ENCODE assay signal across 17 cellular contexts in genomic region chr2:144704696-144705095, GRCh38.
"Had no signal": no experiment of that assay in that cellular context is flagged by ENCODE, and none has a peak within 500 bp of the region (broad histone marks: within the 10 kb centered on the region; RNA-seq: fewer than 3 reads in every experiment).

No MANE protein-coding gene starts in this region.

- DNase-seq: activated CD4-positive, alpha-beta T cell treated with anti-CD3 and anti-CD28 coated beads, Interleukin-2, amount 10 ng/mL, durations not matched to agents 24 days and 14 days; activated CD8-positive, alpha-beta T cell treated with anti-CD3 and anti-CD28 coated beads for 36 hours; activated naive CD4-positive, alpha-beta T cell treated with anti-CD3 and anti-CD28 coated beads for 36 hours; activated naive CD8-positive, alpha-beta T cell treated with anti-CD3 and anti-CD28 coated beads, Interleukin-2, amount 50 U/mL, for 24 hours; activated T-cell treated with anti-CD3 and anti-CD28 coated beads, Interleukin-2, amount 50 U/mL, for 1 hour; caudate nucleus; colonic mucosa; gastrocnemius medialis; small intestine; stimulated activated CD4-positive, alpha-beta T cell treated with anti-CD3 and anti-CD28 coated beads, Interleukin-4, amount 100 ng/mL, for 4 hours; T-helper 9 cell had no signal

- H3K9me3 ChIP-seq: colonic mucosa, gastrocnemius medialis, heart left ventricle, left lung, pancreas, right lobe of liver, thoracic aorta, upper lobe of left lung had no signal

- H3K4me3 ChIP-seq: colonic mucosa, gastrocnemius medialis, heart left ventricle, left lung, pancreas, right lobe of liver, thoracic aorta, upper lobe of left lung had no signal

- H3K27ac ChIP-seq: colonic mucosa, gastrocnemius medialis, pancreas, right lobe of liver, thoracic aorta had no signal

- H3K36me3 ChIP-seq: colonic mucosa, gastrocnemius medialis, heart left ventricle, left lung, pancreas, right lobe of liver, thoracic aorta, upper lobe of left lung had no signal

- H3K4me1 ChIP-seq: colonic mucosa, gastrocnemius medialis, pancreas, right lobe of liver had no signal

- H3K27me3 ChIP-seq: colonic mucosa, gastrocnemius medialis, heart left ventricle, left lung, pancreas, right lobe of liver, upper lobe of left lung had no signal
